8 cellular contexts compared by ENCODE assay signal in the genomic region with DNA sequence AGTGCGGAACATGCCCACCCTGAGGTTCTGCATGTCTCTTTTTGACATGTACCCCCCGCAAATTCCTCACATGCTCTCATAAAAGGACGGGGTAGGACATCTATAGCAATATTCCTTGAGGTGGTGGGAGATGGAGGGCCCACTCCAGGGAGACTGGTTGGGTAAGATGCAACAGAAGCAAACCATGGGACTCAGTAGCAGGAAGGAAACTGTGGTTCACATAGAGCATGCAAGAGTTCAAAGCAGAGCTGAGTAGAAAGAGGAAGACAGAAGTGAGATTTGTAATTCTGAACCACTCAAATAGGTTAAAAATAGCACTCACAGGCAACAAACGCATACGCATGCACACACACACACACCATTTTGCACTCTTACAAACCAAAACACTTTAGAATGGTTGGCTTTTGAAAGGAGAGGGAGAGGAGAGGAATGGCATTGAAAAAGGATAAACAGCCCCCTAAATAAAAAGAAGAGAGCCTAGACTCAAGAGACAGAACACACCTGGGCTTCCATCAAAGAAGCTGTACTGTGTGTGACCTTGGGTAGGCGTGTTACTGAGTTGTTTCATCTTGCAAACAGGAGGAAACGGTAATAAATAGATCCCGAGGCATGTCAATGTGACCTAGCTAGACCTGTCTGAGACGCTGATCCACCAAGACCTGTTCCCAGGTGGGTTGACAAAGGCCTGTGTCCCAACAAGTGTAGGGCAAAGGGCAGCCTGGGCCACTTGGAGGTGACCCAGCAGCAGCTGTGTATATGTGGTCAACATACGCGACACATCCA.
DNase-seq lines count a peak whose midpoint lies in the region; ATAC-seq and TF ChIP-seq lines count a peak whose summit lies in the region.

No MANE protein-coding gene starts in this region.

- H3K36me3 Mint-ChIP-seq in activated naive CD8-positive, alpha-beta T cell treated with anti-CD3 and anti-CD28 coated beads for 36 hours = no peaks in the 10 kb centered on the region
- peaks cover 2% of the 10 kb centered on the region for H3K36me3 Mint-ChIP-seq in progenitor cell of endocrine pancreas (ENCODE audit: insufficient read depth)
- no peaks in the 10 kb centered on the region for H3K36me3 Mint-ChIP-seq in nephron progenitor cell (ENCODE audit: low read depth)
- peaks cover 7% of the 10 kb centered on the region for H3K36me3 Mint-ChIP-seq in endothelial cell (ENCODE audit: low read depth, unreplicated experiment)

- TF ChIP-seq CTCF in GM13976 (IDR thresholded peaks at IDR 0.05; ENCODE audit: borderline replicate concordance, control extremely low read depth, extremely low read depth, insufficient read depth, missing control alignments) (no peak), progenitor cell of endocrine pancreas (IDR thresholded peaks at IDR 0.05; ENCODE audit: unreplicated experiment) (no peak), nephron progenitor cell (IDR thresholded peaks at IDR 0.05) (no peak), endothelial cell (IDR thresholded peaks at IDR 0.05; ENCODE audit: unreplicated experiment) (no peak)

- peaks cover 57% of the 10 kb centered on the region for H3K4me1 Mint-ChIP-seq in activated naive CD8-positive, alpha-beta T cell treated with anti-CD3 and anti-CD28 coated beads for 36 hours
- H3K4me1 Mint-ChIP-seq in progenitor cell of endocrine pancreas (ENCODE audit: low read depth) (peaks cover 3% of the 10 kb centered on the region), nephron progenitor cell (peaks cover 10% of the 10 kb centered on the region), endothelial cell (ENCODE audit: unreplicated experiment) (peaks cover 15% of the 10 kb centered on the region)

- H3K9me3 Mint-ChIP-seq in activated naive CD8-positive, alpha-beta T cell treated with anti-CD3 and anti-CD28 coated beads for 36 hours = no peaks in the 10 kb centered on the region
- H3K9me3 Mint-ChIP-seq in progenitor cell of endocrine pancreas (ENCODE audit: low read depth) = no peaks in the 10 kb centered on the region
- peaks cover 3% of the 10 kb centered on the region for H3K9me3 Mint-ChIP-seq in nephron progenitor cell
- no peaks in the 10 kb centered on the region for H3K9me3 Mint-ChIP-seq in endothelial cell (ENCODE audit: unreplicated experiment)

- H3K27ac Mint-ChIP-seq in activated naive CD8-positive, alpha-beta T cell treated with anti-CD3 and anti-CD28 coated beads for 36 hours = peak overlapping the region; percentile 67
- no peak overlapping the region for H3K27ac Mint-ChIP-seq in progenitor cell of endocrine pancreas
- H3K27ac Mint-ChIP-seq in nephron progenitor cell = no peak overlapping the region
- H3K27ac Mint-ChIP-seq in endothelial cell (ENCODE audit: unreplicated experiment) = no peak overlapping the region

- peaks cover 8% of the 10 kb centered on the region for H3K27me3 Mint-ChIP-seq in activated naive CD8-positive, alpha-beta T cell treated with anti-CD3 and anti-CD28 coated beads for 36 hours
- H3K27me3 Mint-ChIP-seq in progenitor cell of endocrine pancreas (peaks cover 52% of the 10 kb centered on the region), nephron progenitor cell (ENCODE audit: low read depth, poor library complexity) (peaks cover 57% of the 10 kb centered on the region), endothelial cell (ENCODE audit: unreplicated experiment) (peaks cover 28% of the 10 kb centered on the region)

- in situ Hi-C loops in GM13976 (cut with MboI; ENCODE audit: low sequenced_read_pairs, unreplicated experiment) = no loop called here

- H3K4me3 Mint-ChIP-seq in activated naive CD8-positive, alpha-beta T cell treated with anti-CD3 and anti-CD28 coated beads for 36 hours = peak overlapping the region; percentile 70
- no peak overlapping the region for H3K4me3 Mint-ChIP-seq in progenitor cell of endocrine pancreas (ENCODE audit: low read depth)
- H3K4me3 Mint-ChIP-seq in nephron progenitor cell = no peak overlapping the region
- H3K4me3 Mint-ChIP-seq in endothelial cell (ENCODE audit: unreplicated experiment) = no peak overlapping the region

- ATAC-seq in GM21390 (IDR thresholded peaks at IDR 0.05; ENCODE audit: unreplicated experiment) (peak; percentile 88), HG03558 (IDR thresholded peaks at IDR 0.05; ENCODE audit: extremely low read depth, unreplicated experiment) (peak; percentile 81)

- DNase-seq in GM13976 (ENCODE audit: low spot score) (peak; percentile 86), progenitor cell of endocrine pancreas (ENCODE audit: low spot score, unreplicated experiment) (no peak), nephron progenitor cell (no peak), endothelial cell (ENCODE audit: low spot score) (no peak)
- no peak for DNase-seq in activated naive CD8-positive, alpha-beta T cell treated with anti-CD3 and anti-CD28 coated beads for 36 hours
- no peak for DNase-seq in stimulated activated CD8-positive, alpha-beta memory T cell treated with anti-CD3 and anti-CD28 coated beads, Interleukin-4, amount 100 ng/mL, for 48 hours
